Comparison of ENCODE assay signal across 13 cellular contexts in the genomic region with DNA sequence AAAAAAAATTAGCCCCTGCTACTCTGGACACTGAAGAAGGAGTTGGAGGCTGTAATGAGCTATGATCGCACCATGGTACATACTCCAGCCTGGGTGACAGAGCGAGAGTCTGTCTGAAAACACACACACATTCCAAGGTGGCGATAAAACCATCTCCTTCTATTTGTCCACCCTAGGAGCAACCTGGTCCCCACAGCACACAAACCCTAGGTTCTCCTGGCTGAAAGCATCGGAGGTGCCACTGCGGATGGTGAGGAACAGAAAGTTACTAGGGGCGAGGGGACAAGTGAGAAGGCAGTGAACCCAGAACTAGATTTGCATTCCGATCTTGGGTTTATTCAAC. TPM values are rescaled to one million over a fixed set of nuclear protein-coding genes. Genes with fewer than 3 reads are reported as not detected.
DNase-seq lines count a peak whose midpoint lies in the region; ATAC-seq and TF ChIP-seq lines count a peak whose summit lies in the region.
"Had no signal": no experiment of that assay in that cellular context is flagged by ENCODE, and none has a peak within 500 bp of the region (broad histone marks: within the 10 kb centered on the region; RNA-seq: fewer than 3 reads in every experiment).

No MANE protein-coding gene starts in this region.

- WGBS in mesenchymal stem cell = 81% methylated on average over 3 of the region's 7 CpGs

- H3K4me3 Mint-ChIP-seq in activated T-helper 17 cell treated with anti-CD3 and anti-CD28 coated beads, Interleukin-2, amount 50 U/mL, for 72 hours = no peak overlapping the region
- no peak overlapping the region for H3K4me3 Mint-ChIP-seq in natural killer cell treated with Interleukin-12 subunit alpha and Interleukin-12 subunit beta and Interleukin-15 and Interleukin-18, amount 100 ng/mL, for 72 hours

- peaks cover 42% of the 10 kb centered on the region for H3K79me2 ChIP-seq in DOHH2 (ENCODE audit: control insufficient read depth, low read length)

- H3K14ac ChIP-seq in mesenchymal stem cell (ENCODE audit: low read length in 2 of 2) = no peak overlapping the region

- peak; percentile 18 for DNase-seq in HT-29 (ENCODE audit: low spot score)
- DNase-seq in natural killer cell treated with Interleukin-12 subunit alpha and Interleukin-12 subunit beta and Interleukin-15 and Interleukin-18, amount 100 ng/mL, for 72 hours (ENCODE audit: low spot score) = peak; percentile 15
- DNase-seq in UCSD-AML1 (lab: John Stamatoyannopoulos, UW; ENCODE audit: unreplicated experiment) = no peak
- no peak for DNase-seq in NCI-H1436 treated with DMSO at 0.1 percent for 48 hours (lab: John Stamatoyannopoulos, UW)
- DNase-seq in mesenchymal stem cell = no peak
- DNase-seq: DMS79, KG1, midbrain, NCI-H2107, OCI-M1 had no signal

- peak overlapping the region; percentile 68 for H3K27ac ChIP-seq in DOHH2 (ENCODE audit: low read depth, low read length)
- H3K27ac ChIP-seq in mesenchymal stem cell (ENCODE audit: low read length, poor library complexity, severe bottlenecking) = no peak overlapping the region

- no peak overlapping the region for H4K8ac ChIP-seq in mesenchymal stem cell (ENCODE audit: low read length)

- no peaks in the 10 kb centered on the region for H3K27me3 Mint-ChIP-seq in activated T-helper 17 cell treated with anti-CD3 and anti-CD28 coated beads, Interleukin-2, amount 50 U/mL, for 72 hours
- H3K27me3 Mint-ChIP-seq in natural killer cell treated with Interleukin-12 subunit alpha and Interleukin-12 subunit beta and Interleukin-15 and Interleukin-18, amount 100 ng/mL, for 72 hours = no peaks in the 10 kb centered on the region

- H3K18ac ChIP-seq in mesenchymal stem cell (ENCODE audit: low read depth in 1 of 2, low read length in 2 of 2) = no peak overlapping the region

- 0 out of 2 replicates have a peak, but pooled peaks cover 8% of the 10 kb centered on the region for H4K20me1 ChIP-seq in DOHH2 (ENCODE audit: control insufficient read depth, insufficient read depth, low read depth, low read length)

- H3K9me3 Mint-ChIP-seq in activated T-helper 17 cell treated with anti-CD3 and anti-CD28 coated beads, Interleukin-2, amount 50 U/mL, for 72 hours = no peaks in the 10 kb centered on the region
- no peaks in the 10 kb centered on the region for H3K9me3 Mint-ChIP-seq in natural killer cell treated with Interleukin-12 subunit alpha and Interleukin-12 subunit beta and Interleukin-15 and Interleukin-18, amount 100 ng/mL, for 72 hours

- no peak for TF ChIP-seq CTCF in DOHH2 (IDR thresholded peaks at IDR 0.05; ENCODE audit: low read depth, low read length, poor library complexity, severe bottlenecking)

- H3K27ac Mint-ChIP-seq in activated T-helper 17 cell treated with anti-CD3 and anti-CD28 coated beads, Interleukin-2, amount 50 U/mL, for 72 hours = peak overlapping the region; percentile 50
- H3K27ac Mint-ChIP-seq in natural killer cell treated with Interleukin-12 subunit alpha and Interleukin-12 subunit beta and Interleukin-15 and Interleukin-18, amount 100 ng/mL, for 72 hours = peak overlapping the region in 1 of 2 donors; percentile 58

- no peak for ATAC-seq in activated T-helper 17 cell treated with anti-CD3 and anti-CD28 coated beads, Interleukin-2, amount 50 U/mL, for 72 hours (replicated peaks)
- ATAC-seq in natural killer cell treated with Interleukin-12 subunit alpha and Interleukin-12 subunit beta and Interleukin-15 and Interleukin-18, amount 100 ng/mL, for 72 hours = no peak
- ATAC-seq: heart left ventricle had no signal

- no peak overlapping the region for H2AFZ ChIP-seq in mesenchymal stem cell (ENCODE audit: low read depth, low read length)

- H3K9me3 ChIP-seq in DOHH2 (ENCODE audit: control insufficient read depth, insufficient read depth, low read length) = no peaks in the 10 kb centered on the region
- H3K9me3 ChIP-seq in mesenchymal stem cell (ENCODE audit: control insufficient read depth, low read length) = no peaks in the 10 kb centered on the region
- H3K9me3 ChIP-seq: heart left ventricle had no signal

- H3K23ac ChIP-seq in mesenchymal stem cell (ENCODE audit: low read length in 2 of 2) = no peak overlapping the region

- no peak overlapping the region for H2BK12ac ChIP-seq in mesenchymal stem cell (ENCODE audit: low read length in 2 of 2)

- H3K27me3 ChIP-seq in DOHH2 (ENCODE audit: control insufficient read depth, low read length) (no peaks in the 10 kb centered on the region), mesenchymal stem cell (ENCODE audit: control insufficient read depth in 1 of 2, insufficient read depth in 1 of 2, low read length in 2 of 2) (no peaks in the 10 kb centered on the region)
- H3K27me3 ChIP-seq: heart left ventricle had no signal

- no peak overlapping the region for H3K4ac ChIP-seq in mesenchymal stem cell (ENCODE audit: low read depth in 1 of 2, low read length in 2 of 2)

- no peak overlapping the region for H2BK5ac ChIP-seq in mesenchymal stem cell (ENCODE audit: low read depth, low read length, poor library complexity, severe bottlenecking)

- H3K4me1 ChIP-seq in DOHH2 (ENCODE audit: control insufficient read depth, low read length) (peaks cover 27% of the 10 kb centered on the region), mesenchymal stem cell (ENCODE audit: control insufficient read depth, insufficient read depth, low read depth, low read length) (peaks cover 16% of the 10 kb centered on the region)

- no peak overlapping the region for H2BK15ac ChIP-seq in mesenchymal stem cell (ENCODE audit: low read depth, poor library complexity, severe bottlenecking)

- H3K36me3 ChIP-seq in DOHH2 (ENCODE audit: control insufficient read depth, low read length) (peaks cover 66% of the 10 kb centered on the region), mesenchymal stem cell (ENCODE audit: control insufficient read depth in 1 of 2, insufficient read depth in 2 of 2, low read depth in 1 of 2, low read length in 2 of 2) (peaks cover 55 to 59% of the 10 kb centered on the region in 2 experiments)

- H3K4me2 ChIP-seq in DOHH2 (ENCODE audit: low read length) (no peak overlapping the region), mesenchymal stem cell (ENCODE audit: low read length, poor library complexity, severe bottlenecking) (no peak overlapping the region)

- no peak overlapping the region for H3K9ac ChIP-seq in mesenchymal stem cell (ENCODE audit: low read length)

- H2AK5ac ChIP-seq in mesenchymal stem cell (ENCODE audit: low read length, severe bottlenecking) = no peak overlapping the region

- H3K4me3 ChIP-seq in DOHH2 (ENCODE audit: low read length) (no peak overlapping the region), mesenchymal stem cell (ENCODE audit: insufficient read depth in 1 of 2, low read depth in 1 of 2, low read length in 2 of 2) (no peak overlapping the region)

- H3K79me1 ChIP-seq in mesenchymal stem cell (replicated peaks; ENCODE audit: low read length, poor library complexity, severe bottlenecking) = peaks cover 21% of the 10 kb centered on the region

- no peaks in the 10 kb centered on the region for H3K4me1 Mint-ChIP-seq in activated T-helper 17 cell treated with anti-CD3 and anti-CD28 coated beads, Interleukin-2, amount 50 U/mL, for 72 hours
- peaks cover 0 to 5% of the 10 kb centered on the region in 2 donors for H3K4me1 Mint-ChIP-seq in natural killer cell treated with Interleukin-12 subunit alpha and Interleukin-12 subunit beta and Interleukin-15 and Interleukin-18, amount 100 ng/mL, for 72 hours (ENCODE audit: low read depth in 2 of 2)

- peaks cover 39% of the 10 kb centered on the region for H3F3A ChIP-seq in DOHH2 (ENCODE audit: control insufficient read depth, insufficient read depth)

- no peak overlapping the region for H4K91ac ChIP-seq in mesenchymal stem cell (ENCODE audit: low read length)

- H3K36me3 Mint-ChIP-seq in activated T-helper 17 cell treated with anti-CD3 and anti-CD28 coated beads, Interleukin-2, amount 50 U/mL, for 72 hours (ENCODE audit: low read depth) = peaks cover 67% of the 10 kb centered on the region
- H3K36me3 Mint-ChIP-seq in natural killer cell treated with Interleukin-12 subunit alpha and Interleukin-12 subunit beta and Interleukin-15 and Interleukin-18, amount 100 ng/mL, for 72 hours = peaks cover 8% of the 10 kb centered on the region

- no peak overlapping the region for H2BK120ac ChIP-seq in mesenchymal stem cell (ENCODE audit: low read depth, low read length)

- H3K9me2 ChIP-seq in DOHH2 (replicated peaks; ENCODE audit: control insufficient read depth, low read length) = no peaks in the 10 kb centered on the region

RNA-seq across cellular contexts. Expression of gene ECI1, which starts 1.4 kb away (rescaled TPM):
- total RNA-seq in HT-29 (2014; rRNA removed; shearing (Covaris generic)) = 160 and 162 TPM in 2 replicates
- 10 to 100 TPM; 36.7 to 50.6 TPM for total RNA-seq in activated T-helper 17 cell treated with anti-CD3 and anti-CD28 coated beads, Interleukin-2, amount 50 U/mL, for 72 hours
- 10 to 100 TPM; 29.1 to 51.1 TPM for total RNA-seq in natural killer cell treated with Interleukin-12 subunit alpha and Interleukin-12 subunit beta and Interleukin-15 and Interleukin-18, amount 100 ng/mL, for 72 hours
- 31.9 TPM for polyA plus RNA-seq in mesenchymal stem cell (2013, experiment 1 of 2)
- 32.9 TPM for polyA plus RNA-seq in mesenchymal stem cell (2013, experiment 2 of 2)

RNA-seq across cellular contexts. Expression of gene RNPS1, which starts 15.1 kb away (rescaled TPM):
- total RNA-seq in HT-29 (2014; rRNA removed; shearing (Covaris generic)) = 213 and 226 TPM in 2 replicates
- 100 to 1,000 TPM; 205 to 314 TPM for total RNA-seq in activated T-helper 17 cell treated with anti-CD3 and anti-CD28 coated beads, Interleukin-2, amount 50 U/mL, for 72 hours
- 100 to 1,000 TPM; 256 to 334 TPM for total RNA-seq in natural killer cell treated with Interleukin-12 subunit alpha and Interleukin-12 subunit beta and Interleukin-15 and Interleukin-18, amount 100 ng/mL, for 72 hours
- polyA plus RNA-seq in mesenchymal stem cell (2013, experiment 1 of 2) = 126 TPM
- polyA plus RNA-seq in mesenchymal stem cell (2013, experiment 2 of 2) = 118 TPM

RNA-seq across cellular contexts. Expression of gene DNASE1L2, which starts 16.5 kb away (rescaled TPM):
- total RNA-seq in HT-29 (2014; rRNA removed; shearing (Covaris generic)) = 0.99 and 3.1 TPM in 2 replicates
- total RNA-seq in activated T-helper 17 cell treated with anti-CD3 and anti-CD28 coated beads, Interleukin-2, amount 50 U/mL, for 72 hours = 1 to 10 TPM; 2.4 to 2.7 TPM
- total RNA-seq in natural killer cell treated with Interleukin-12 subunit alpha and Interleukin-12 subunit beta and Interleukin-15 and Interleukin-18, amount 100 ng/mL, for 72 hours = 1 to 10 TPM in 1 of 2 donors, under 1 TPM in 1; 0.88 to 3.5 TPM
- polyA plus RNA-seq in mesenchymal stem cell (2013, experiment 1 of 2) = 0.23 TPM
- polyA plus RNA-seq in mesenchymal stem cell (2013, experiment 2 of 2) = 0.21 TPM

RNA-seq across cellular contexts. Expression of gene E4F1, which starts 29.4 kb away (rescaled TPM):
- total RNA-seq in HT-29 (2014; rRNA removed; shearing (Covaris generic)) = 83.8 and 87.2 TPM in 2 replicates
- total RNA-seq in activated T-helper 17 cell treated with anti-CD3 and anti-CD28 coated beads, Interleukin-2, amount 50 U/mL, for 72 hours = 10 to 100 TPM; 20.1 to 22.8 TPM
- 10 to 100 TPM; 27.5 to 51.8 TPM for total RNA-seq in natural killer cell treated with Interleukin-12 subunit alpha and Interleukin-12 subunit beta and Interleukin-15 and Interleukin-18, amount 100 ng/mL, for 72 hours
- 9.4 TPM for polyA plus RNA-seq in mesenchymal stem cell (2013, experiment 1 of 2)
- 9.8 TPM for polyA plus RNA-seq in mesenchymal stem cell (2013, experiment 2 of 2)

RNA-seq across cellular contexts. Expression of gene PGP, which starts 38.1 kb away (rescaled TPM):
- 82.0 and 98.7 TPM in 2 replicates for total RNA-seq in HT-29 (2014; rRNA removed; shearing (Covaris generic))
- total RNA-seq in activated T-helper 17 cell treated with anti-CD3 and anti-CD28 coated beads, Interleukin-2, amount 50 U/mL, for 72 hours = 10 to 100 TPM; 11.6 to 21.6 TPM
- total RNA-seq in natural killer cell treated with Interleukin-12 subunit alpha and Interleukin-12 subunit beta and Interleukin-15 and Interleukin-18, amount 100 ng/mL, for 72 hours = 10 to 100 TPM; 18.8 to 39.8 TPM
- polyA plus RNA-seq in mesenchymal stem cell (2013, experiment 1 of 2) = 22.1 TPM
- 22.2 TPM for polyA plus RNA-seq in mesenchymal stem cell (2013, experiment 2 of 2)

Comparison
In these comparisons a context has a peak if more than half of its experiments do, and no peak if none do; other contexts are left out.
1. DNase-seq: peak in HT-29 (single experiment) and natural killer cell treated with Interleukin-12 subunit alpha and Interleukin-12 subunit beta and Interleukin-15 and Interleukin-18, amount 100 ng/mL, for 72 hours (single experiment); none in UCSD-AML1 (single experiment), NCI-H1436 treated with DMSO at 0.1 percent for 48 hours (single experiment) and mesenchymal stem cell (single experiment).